ENCODE assay signal across 1 cellular context in genomic region chr12:104692335-104693218, GRCh38.
TF ChIP-seq lines count a peak whose summit lies in the region.

No MANE protein-coding gene starts in this region.

TF ChIP-seq in WTC11, 78 proteins besides CTCF, POLR2A, EP300 and RAD21 (continued from another document):
- no peak for TF ChIP-seq ARID4B (CRISPR knock-in tag; IDR thresholded peaks at IDR 0.05; ENCODE audit: borderline replicate concordance)
- TF ChIP-seq AFF4 (CRISPR knock-in tag; IDR thresholded peaks at IDR 0.05; ENCODE audit: borderline replicate concordance), result no peak
